In the genomic region with DNA sequence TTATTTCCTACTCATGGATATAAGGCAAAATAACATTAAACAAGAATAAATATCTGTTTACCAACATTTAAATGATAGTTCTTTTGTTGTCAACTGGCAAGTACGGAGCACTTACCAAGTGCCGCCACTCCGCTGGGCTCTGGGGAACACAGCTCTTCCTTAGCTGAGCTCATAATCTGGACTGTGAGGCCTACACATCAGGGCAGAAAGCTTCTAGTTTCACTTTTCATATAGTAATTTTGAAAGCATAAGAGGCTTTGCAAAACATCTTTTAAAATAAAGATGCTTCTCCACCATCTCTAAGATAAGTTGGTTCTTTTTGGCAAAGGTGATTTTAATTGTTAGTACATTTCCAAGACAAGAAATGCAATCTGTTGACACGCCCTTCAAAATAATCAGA, we compare ENCODE assay signal across 8 cellular contexts.
A peak's percentile ranks its signal among the peaks of the same experiment; 100 is the strongest.
DNase-seq lines count a peak whose midpoint lies in the region; ATAC-seq and TF ChIP-seq lines count a peak whose summit lies in the region.

No MANE protein-coding gene starts in this region.

- H2AFZ ChIP-seq in OCI-LY1 (ENCODE audit: low read length): peak overlapping the region; percentile 48

- H3K4me1 ChIP-seq in OCI-LY1 (ENCODE audit: insufficient read depth, low read length, severe bottlenecking): peaks cover 39% of the 10 kb centered on the region
- H3K4me1 ChIP-seq in adipocyte (ENCODE audit: control insufficient read depth, insufficient read depth, low read length): peaks cover 33% of the 10 kb centered on the region

- no peaks in the 10 kb centered on the region for H3K9me2 ChIP-seq in OCI-LY1 (ENCODE audit: low read depth, low read length)

- H3K9ac ChIP-seq in OCI-LY1 (ENCODE audit: low read length) (peak overlapping the region; percentile 40), adipocyte (ENCODE audit: low read length) (peak overlapping the region; percentile 83)

- no peaks in the 10 kb centered on the region for H3F3A ChIP-seq in OCI-LY1 (ENCODE audit: insufficient read depth, low read length)

- TF ChIP-seq CTCF in OCI-LY1 (IDR thresholded peaks at IDR 0.05; ENCODE audit: low read length): no peak

- H3K27me3 ChIP-seq in OCI-LY1 (ENCODE audit: insufficient read depth, low read length) (no peaks in the 10 kb centered on the region), adipocyte (replicated peaks; ENCODE audit: control insufficient read depth, insufficient read depth, low read length) (no peaks in the 10 kb centered on the region)

- no peaks in the 10 kb centered on the region for H3K79me2 ChIP-seq in OCI-LY1 (ENCODE audit: insufficient read depth, low read length)

- H3K36me3 ChIP-seq in OCI-LY1 (ENCODE audit: insufficient read depth, low read length) (no peaks in the 10 kb centered on the region), adipocyte (ENCODE audit: control insufficient read depth, insufficient read depth, low read length, severe bottlenecking) (no peaks in the 10 kb centered on the region)

- H3K4me3 ChIP-seq in GM08714 (ENCODE audit: low read length) (peak overlapping the region; percentile 62), OCI-LY1 (ENCODE audit: low read depth, low read length, poor library complexity, severe bottlenecking) (peak overlapping the region; percentile 36), adipocyte (ENCODE audit: low read length) (peak overlapping the region; percentile 72)

- no peaks in the 10 kb centered on the region for H4K20me1 ChIP-seq in OCI-LY1 (ENCODE audit: insufficient read depth, low read length)

- H3K9me3 ChIP-seq in OCI-LY1 (ENCODE audit: low read length) (no peaks in the 10 kb centered on the region), adipocyte (ENCODE audit: control insufficient read depth, low read length) (no peaks in the 10 kb centered on the region)

- ATAC-seq in GM21723 (IDR thresholded peaks at IDR 0.05; ENCODE audit: unreplicated experiment): peak; percentile 56

- peak overlapping the region; percentile 69 for H3K4me2 ChIP-seq in OCI-LY1 (ENCODE audit: low read length)

- DNase-seq in adipocyte (ENCODE audit: low read depth) (peak; percentile 77), iris pigment epithelial cell (ENCODE audit: low read depth) (peak; percentile 74), NCI-H1048 (lab: John Stamatoyannopoulos, UW) (no peak), DMS114 treated with DMSO at 0.1 percent for 48 hours (lab: John Stamatoyannopoulos, UW; ENCODE audit: unreplicated experiment) (no peak)
- peak; percentile 1 to 14 for DNase-seq in stimulated activated CD8-positive, alpha-beta memory T cell treated with anti-CD3 and anti-CD28 coated beads, Interleukin-15, amount 100 ng/mL, for 48 hours (ENCODE audit: low read depth in 2 of 2)

- H3K27ac ChIP-seq in OCI-LY1 (ENCODE audit: low read depth, low read length, poor library complexity, severe bottlenecking): peak overlapping the region; percentile 53

Comparison
In these comparisons a context has a peak if more than half of its experiments do, and no peak if none do; other contexts are left out.
1. DNase-seq: peak in adipocyte (single experiment), iris pigment epithelial cell (single experiment) and stimulated activated CD8-positive, alpha-beta memory T cell treated with anti-CD3 and anti-CD28 coated beads, Interleukin-15, amount 100 ng/mL, for 48 hours (2 of 2); none in NCI-H1048 (single experiment) and DMS114 treated with DMSO at 0.1 percent for 48 hours (single experiment).
2. Peak in every context shown above with its lines, with median percentiles within 50 percentile points of each other: H3K4me3 ChIP-seq.